Comparison of ENCODE assay signal across 19 cellular contexts in the genomic region with DNA sequence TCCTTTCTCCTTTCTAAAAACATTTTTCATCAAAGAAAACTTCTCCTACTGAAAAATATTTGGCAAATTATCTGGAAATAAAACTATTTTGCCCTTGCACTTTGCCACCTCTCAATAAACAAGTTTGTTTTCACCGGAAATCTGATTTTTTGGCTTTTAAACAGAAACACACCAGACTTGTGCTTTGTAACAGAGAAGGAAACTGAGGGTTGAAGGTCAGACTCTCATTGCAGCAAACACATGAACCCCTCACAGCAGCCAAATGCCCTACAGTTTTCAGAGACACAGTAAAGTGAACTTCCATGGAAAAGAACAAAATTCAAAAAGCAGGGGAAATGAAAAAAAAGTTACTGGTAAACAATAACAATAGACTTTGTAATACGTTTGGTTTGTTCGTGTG.
"Had no signal": no experiment of that assay in that cellular context is flagged by ENCODE, and none has a peak within 500 bp of the region (broad histone marks: within the 10 kb centered on the region; RNA-seq: fewer than 3 reads in every experiment).

No MANE protein-coding gene starts in this region.

- H3K4me3 ChIP-seq: adrenal gland, left lung, prostate gland, stomach, thoracic aorta had no signal

- H3K27ac Mint-ChIP-seq: activated CD4-positive, alpha-beta memory T cell treated with anti-CD3 and anti-CD28 coated beads, Interleukin-2, amount 10 ng/mL, durations not matched to agents 7 days and 5 days; activated CD4-positive, alpha-beta T cell treated with anti-CD3 and anti-CD28 coated beads for 36 hours; activated naive CD4-positive, alpha-beta T cell treated with anti-CD3 and anti-CD28 coated beads, Interleukin-2, amount 50 U/mL, for 24 hours; natural killer cell treated with Interleukin-12 subunit alpha and Interleukin-12 subunit beta and Interleukin-15 and Interleukin-18, amount 100 ng/mL, for 72 hours; T-helper 17 cell had no signal

- H3K9me3 Mint-ChIP-seq: activated CD4-positive, alpha-beta memory T cell treated with anti-CD3 and anti-CD28 coated beads, Interleukin-2, amount 10 ng/mL, durations not matched to agents 7 days and 5 days had no signal

- H3K27ac ChIP-seq: adrenal gland, epithelial cell of prostate, left lung, prostate gland, stomach, thoracic aorta had no signal

- H3K36me3 ChIP-seq: adrenal gland, left lung, prostate gland, stomach, thoracic aorta had no signal

- H3K4me1 ChIP-seq: adrenal gland, left lung, prostate gland, stomach had no signal

- ATAC-seq: activated CD4-positive, alpha-beta T cell treated with anti-CD3 and anti-CD28 coated beads for 36 hours; activated T-cell treated with anti-CD3 and anti-CD28 coated beads, Interleukin-2, amount 50 U/mL, for 4 hours; left lung; natural killer cell treated with Interleukin-12 subunit alpha and Interleukin-12 subunit beta and Interleukin-15 and Interleukin-18, amount 100 ng/mL, for 72 hours; sciatic nerve; T-helper 17 cell had no signal

- DNase-seq: activated CD4-positive, alpha-beta memory T cell treated with anti-CD3 and anti-CD28 coated beads, Interleukin-2, amount 10 ng/mL, durations not matched to agents 7 days and 5 days; activated CD4-positive, alpha-beta T cell treated with anti-CD3 and anti-CD28 coated beads for 36 hours; activated effector memory CD4-positive, alpha-beta T cell treated with Interleukin-2 at 50 U/mL for 16 hours; activated T-cell treated with anti-CD3 and anti-CD28 coated beads, Interleukin-2, amount 50 U/mL, for 4 hours; adrenal gland; central memory CD4-positive, alpha-beta T cell; cortex of kidney; effector memory CD4-positive, alpha-beta T cell; islet precursor cell; left lung; stimulated activated CD4-positive, alpha-beta T cell treated with anti-CD3 and anti-CD28 coated beads, Interleukin-1b, Interleukin-23, amount 100 ng/mL, for 48 hours; stomach; T-helper 17 cell had no signal

- H3K27me3 ChIP-seq: adrenal gland, left lung, stomach had no signal

- H3K4me3 Mint-ChIP-seq: activated CD4-positive, alpha-beta memory T cell treated with anti-CD3 and anti-CD28 coated beads, Interleukin-2, amount 10 ng/mL, durations not matched to agents 7 days and 5 days; activated CD4-positive, alpha-beta T cell treated with anti-CD3 and anti-CD28 coated beads for 36 hours; activated naive CD4-positive, alpha-beta T cell treated with anti-CD3 and anti-CD28 coated beads, Interleukin-2, amount 50 U/mL, for 24 hours; activated T-cell treated with anti-CD3 and anti-CD28 coated beads, Interleukin-2, amount 50 U/mL, for 4 hours; natural killer cell treated with Interleukin-12 subunit alpha and Interleukin-12 subunit beta and Interleukin-15 and Interleukin-18, amount 100 ng/mL, for 72 hours; T-helper 17 cell had no signal

- H3K27me3 Mint-ChIP-seq: activated CD4-positive, alpha-beta memory T cell treated with anti-CD3 and anti-CD28 coated beads, Interleukin-2, amount 10 ng/mL, durations not matched to agents 7 days and 5 days; activated naive CD4-positive, alpha-beta T cell treated with anti-CD3 and anti-CD28 coated beads, Interleukin-2, amount 50 U/mL, for 24 hours; natural killer cell treated with Interleukin-12 subunit alpha and Interleukin-12 subunit beta and Interleukin-15 and Interleukin-18, amount 100 ng/mL, for 72 hours had no signal

- H3K9me3 ChIP-seq: prostate gland, thoracic aorta had no signal

- H3K4me1 Mint-ChIP-seq: activated CD4-positive, alpha-beta memory T cell treated with anti-CD3 and anti-CD28 coated beads, Interleukin-2, amount 10 ng/mL, durations not matched to agents 7 days and 5 days; activated CD4-positive, alpha-beta T cell treated with anti-CD3 and anti-CD28 coated beads for 36 hours; activated naive CD4-positive, alpha-beta T cell treated with anti-CD3 and anti-CD28 coated beads, Interleukin-2, amount 50 U/mL, for 24 hours; T-helper 17 cell had no signal

- H3K36me3 Mint-ChIP-seq: activated naive CD4-positive, alpha-beta T cell treated with anti-CD3 and anti-CD28 coated beads, Interleukin-2, amount 50 U/mL, for 24 hours; natural killer cell treated with Interleukin-12 subunit alpha and Interleukin-12 subunit beta and Interleukin-15 and Interleukin-18, amount 100 ng/mL, for 72 hours had no signal
